Comparison of ENCODE assay signal across 10 cellular contexts in the genomic region with DNA sequence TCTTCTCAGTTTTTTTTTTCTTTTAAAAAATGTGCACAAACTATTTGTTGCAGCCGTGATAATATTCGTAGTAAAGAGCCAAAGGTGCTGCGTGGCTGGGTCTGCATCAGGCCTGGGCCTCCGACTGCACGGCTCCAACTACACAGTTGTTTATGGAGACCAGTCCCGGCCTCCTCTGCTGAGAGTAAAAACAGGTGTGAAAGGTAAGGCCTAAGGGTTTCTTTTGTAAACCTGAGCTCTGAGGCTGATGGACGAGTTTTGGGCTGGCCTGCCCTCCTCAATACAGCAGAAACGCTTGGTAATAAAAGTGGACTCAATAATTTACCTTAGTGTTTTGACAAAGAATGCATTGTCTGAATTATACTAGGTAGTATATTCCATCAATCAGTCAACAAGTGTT. TPM values are rescaled to one million over a fixed set of nuclear protein-coding genes. Genes with fewer than 3 reads are reported as not detected.
DNase-seq lines count a peak whose midpoint lies in the region; ATAC-seq, FAIRE-seq and TF ChIP-seq lines count a peak whose summit lies in the region.
"Had no signal": no experiment of that assay in that cellular context is flagged by ENCODE, and none has a peak within 500 bp of the region (broad histone marks: within the 10 kb centered on the region; RNA-seq: fewer than 3 reads in every experiment).

No MANE protein-coding gene starts in this region.

- ATAC-seq in A549 = no peak
- no peak for ATAC-seq in HG02623 (IDR thresholded peaks at IDR 0.05; ENCODE audit: unreplicated experiment)

- peaks cover 48% of the 10 kb centered on the region for H3K79me2 ChIP-seq in Loucy (ENCODE audit: insufficient read depth, low read length)

- WGBS in A549 (ENCODE audit: missing lambda C conversion rate) = 89% methylated on average over 8 of the region's 8 CpGs

- POLR2A ChIA-PET in A549 (lab: Yijun Ruan, JAX) = no interaction called here

- H3K36me3 ChIP-seq in Loucy (ENCODE audit: insufficient read depth, low read length) (no peaks in the 10 kb centered on the region), brain microvascular endothelial cell (replicated peaks) (peaks cover under 1% of the 10 kb centered on the region), muscle layer of colon (ENCODE audit: insufficient read depth, low read length) (no peaks in the 10 kb centered on the region)

- no peaks in the 10 kb centered on the region for H3K27me3 ChIP-seq in Loucy (ENCODE audit: insufficient read depth, low read length, poor library complexity, severe bottlenecking)
- H3K27me3 ChIP-seq in brain microvascular endothelial cell (replicated peaks) = no peaks in the 10 kb centered on the region
- no peaks in the 10 kb centered on the region for H3K27me3 ChIP-seq in muscle layer of colon (ENCODE audit: control insufficient read depth in 1 of 2, insufficient read depth in 2 of 2, low read length in 2 of 2)

- H3K27ac ChIP-seq in A549 (peak overlapping the region in 1 of 2 experiments; percentile 84; a peak in 2 of 6 replicates), brain microvascular endothelial cell (no peak overlapping the region), muscle layer of colon (ENCODE audit: low read depth, low read length) (peak overlapping the region; percentile 96)

- no peak for TF ChIP-seq RAD21 in A549 (conservative IDR thresholded peaks at IDR 0.05 in 1 of 2, IDR thresholded peaks at IDR 0.05 in 1 of 2)

- TF ChIP-seq CTCF in A549 (IDR thresholded peaks at IDR 0.05) (no peak), Loucy (conservative IDR thresholded peaks at IDR 0.05; ENCODE audit: low read length) (no peak), brain microvascular endothelial cell (IDR thresholded peaks at IDR 0.05; ENCODE audit: low read depth, low read length, missing control alignments) (no peak)

- H3F3A ChIP-seq in Loucy (ENCODE audit: low read depth) = peaks cover 13% of the 10 kb centered on the region

- FAIRE-seq in A549 (lab: Jason Lieb, UNC) = no peak

- peak overlapping the region; percentile 83 for H3K9ac ChIP-seq in Loucy (ENCODE audit: low read depth, low read length, poor library complexity, severe bottlenecking)
- peak overlapping the region; percentile 88 for H3K9ac ChIP-seq in muscle layer of colon (ENCODE audit: low read length)

- H3K9me3 ChIP-seq in A549 (no peaks in the 10 kb centered on the region), Loucy (ENCODE audit: insufficient read depth, low read depth, low read length) (no peaks in the 10 kb centered on the region), muscle layer of colon (ENCODE audit: low read length) (no peaks in the 10 kb centered on the region)

- peaks cover 5% of the 10 kb centered on the region for H4K20me1 ChIP-seq in Loucy (ENCODE audit: insufficient read depth, low read length, poor library complexity, severe bottlenecking)

- H3K4me2 ChIP-seq in A549 = peak overlapping the region; percentile 85
- H3K4me2 ChIP-seq in Loucy (ENCODE audit: low read depth, low read length, poor library complexity, severe bottlenecking) = peak overlapping the region; percentile 93

- no peak for TF ChIP-seq EP300 in A549 (IDR thresholded peaks at IDR 0.05)

- CTCF ChIA-PET in A549 (lab: Yijun Ruan, JAX) = interaction anchor here (0.6 to 5.0 kb wide), 4 partner anchors 14 to 117 kb away, joined by 3 to 27 read pairs (median 3); no protein-coding TSS in a partner anchor

- no peak for DNase-seq in A549 (ENCODE audit: low read depth in 1 of 2, low spot score in 1 of 2)
- no peak for DNase-seq in brain microvascular endothelial cell
- DNase-seq in NCI-H187 (lab: John Stamatoyannopoulos, UW) = no peak
- no peak for DNase-seq in SK-N-DZ (ENCODE audit: low spot score)
- DNase-seq in HPDE6-E6E7 (ENCODE audit: extremely low spot score) = no peak
- DNase-seq: activated naive CD4-positive, alpha-beta T cell treated with anti-CD3 and anti-CD28 coated beads, Interleukin-2, amount 50 U/mL, for 16 hours; kidney glomerular epithelial cell had no signal

- in situ Hi-C loops in brain microvascular endothelial cell (cut with HindIII; ENCODE audit: low pct_ligation_motif_present, low sequenced_read_pairs) = no loop called here

- H3K9me2 ChIP-seq in Loucy (replicated peaks; ENCODE audit: low read depth, low read length) = no peaks in the 10 kb centered on the region

- TF ChIP-seq POLR2A in A549 (IDR thresholded peaks at IDR 0.05; ENCODE audit: low read length) = no peak

- H2AFZ ChIP-seq in Loucy (ENCODE audit: low read length) = no peak overlapping the region

- H3K4me1 ChIP-seq in A549 (peaks cover 50% of the 10 kb centered on the region), Loucy (ENCODE audit: insufficient read depth, low read length, poor library complexity, severe bottlenecking) (peaks cover 52% of the 10 kb centered on the region), muscle layer of colon (ENCODE audit: insufficient read depth, low read length) (peaks cover 57% of the 10 kb centered on the region)

- no peak overlapping the region for H3K4me3 ChIP-seq in A549
- H3K4me3 ChIP-seq in Loucy (ENCODE audit: low read length, poor library complexity, severe bottlenecking) = peak overlapping the region; percentile 92
- H3K4me3 ChIP-seq in brain microvascular endothelial cell (ENCODE audit: low read depth, low read length) = peak overlapping the region; percentile 23
- peak overlapping the region in 1 of 2 donors; percentile 69 for H3K4me3 ChIP-seq in muscle layer of colon (ENCODE audit: low read depth in 1 of 2, low read length in 2 of 2)

TF ChIP-seq in A549, 52 proteins besides CTCF, POLR2A, EP300 and RAD21:
- no peak for TF ChIP-seq MAFK (IDR thresholded peaks at IDR 0.05; ENCODE audit: partially characterized antibody)
- TF ChIP-seq, protein P1, sequence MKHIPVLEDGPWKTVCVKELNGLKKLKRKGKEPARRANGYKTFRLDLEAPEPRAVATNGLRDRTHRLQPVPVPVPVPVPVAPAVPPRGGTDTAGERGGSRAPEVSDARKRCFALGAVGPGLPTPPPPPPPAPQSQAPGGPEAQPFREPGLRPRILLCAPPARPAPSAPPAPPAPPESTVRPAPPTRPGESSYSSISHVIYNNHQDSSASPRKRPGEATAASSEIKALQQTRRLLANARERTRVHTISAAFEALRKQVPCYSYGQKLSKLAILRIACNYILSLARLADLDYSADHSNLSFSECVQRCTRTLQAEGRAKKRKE (CRISPR knock-in tag; IDR thresholded peaks at IDR 0.05; ENCODE audit: low read depth) = no peak
- TF ChIP-seq ZFP36 (IDR thresholded peaks at IDR 0.05; ENCODE audit: borderline replicate concordance, partially characterized antibody) = no peak
- TF ChIP-seq NR3C1 (IDR thresholded peaks at IDR 0.05) = no peak
- no peak for TF ChIP-seq TFCP2L1 (CRISPR knock-in tag; IDR thresholded peaks at IDR 0.05)
- TF ChIP-seq EHF (CRISPR knock-in tag; IDR thresholded peaks at IDR 0.05) = no peak
- TF ChIP-seq MYC (IDR thresholded peaks at IDR 0.05; ENCODE audit: borderline replicate concordance, low read length) = no peak
- TF ChIP-seq, protein P2, sequence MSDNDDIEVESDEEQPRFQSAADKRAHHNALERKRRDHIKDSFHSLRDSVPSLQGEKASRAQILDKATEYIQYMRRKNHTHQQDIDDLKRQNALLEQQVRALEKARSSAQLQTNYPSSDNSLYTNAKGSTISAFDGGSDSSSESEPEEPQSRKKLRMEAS (IDR thresholded peaks at IDR 0.05) = no peak
- TF ChIP-seq ZNF302 (CRISPR knock-in tag; IDR thresholded peaks at IDR 0.05) = no peak
- TF ChIP-seq, protein P3, sequence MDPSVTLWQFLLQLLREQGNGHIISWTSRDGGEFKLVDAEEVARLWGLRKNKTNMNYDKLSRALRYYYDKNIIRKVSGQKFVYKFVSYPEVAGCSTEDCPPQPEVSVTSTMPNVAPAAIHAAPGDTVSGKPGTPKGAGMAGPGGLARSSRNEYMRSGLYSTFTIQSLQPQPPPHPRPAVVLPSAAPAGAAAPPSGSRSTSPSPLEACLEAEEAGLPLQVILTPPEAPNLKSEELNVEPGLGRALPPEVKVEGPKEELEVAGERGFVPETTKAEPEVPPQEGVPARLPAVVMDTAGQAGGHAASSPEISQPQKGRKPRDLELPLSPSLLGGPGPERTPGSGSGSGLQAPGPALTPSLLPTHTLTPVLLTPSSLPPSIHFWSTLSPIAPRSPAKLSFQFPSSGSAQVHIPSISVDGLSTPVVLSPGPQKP (IDR thresholded peaks at IDR 0.05; ENCODE audit: low read depth, low read length) = no peak
- no peak for TF ChIP-seq POLR2AphosphoS2 (conservative IDR thresholded peaks at IDR 0.05; ENCODE audit: low read length)
- TF ChIP-seq RARB (CRISPR knock-in tag; IDR thresholded peaks at IDR 0.05) = no peak
- TF ChIP-seq NFE2L2 (conservative IDR thresholded peaks at IDR 0.05; ENCODE audit: low read length) = no peak
- TF ChIP-seq KDM1A (IDR thresholded peaks at IDR 0.05; ENCODE audit: low read depth) = no peak
- TF ChIP-seq, protein P4, sequence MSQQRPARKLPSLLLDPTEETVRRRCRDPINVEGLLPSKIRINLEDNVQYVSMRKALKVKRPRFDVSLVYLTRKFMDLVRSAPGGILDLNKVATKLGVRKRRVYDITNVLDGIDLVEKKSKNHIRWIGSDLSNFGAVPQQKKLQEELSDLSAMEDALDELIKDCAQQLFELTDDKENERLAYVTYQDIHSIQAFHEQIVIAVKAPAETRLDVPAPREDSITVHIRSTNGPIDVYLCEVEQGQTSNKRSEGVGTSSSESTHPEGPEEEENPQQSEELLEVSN (IDR thresholded peaks at IDR 0.05; ENCODE audit: borderline replicate concordance, low read depth) = no peak
- TF ChIP-seq, protein P5, sequence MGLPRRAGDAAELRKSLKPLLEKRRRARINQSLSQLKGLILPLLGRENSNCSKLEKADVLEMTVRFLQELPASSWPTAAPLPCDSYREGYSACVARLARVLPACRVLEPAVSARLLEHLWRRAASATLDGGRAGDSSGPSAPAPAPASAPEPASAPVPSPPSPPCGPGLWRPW (IDR thresholded peaks at IDR 0.05) = no peak
- no peak for TF ChIP-seq ESRRA (IDR thresholded peaks at IDR 0.05; ENCODE audit: borderline replicate concordance, low read length)
- TF ChIP-seq FOXS1 (CRISPR knock-in tag; IDR thresholded peaks at IDR 0.05) = no peak
- no peak for TF ChIP-seq KDM5A (IDR thresholded peaks at IDR 0.05)

RNA-seq across cellular contexts. Expression of a gene that starts 3.9 kb away (rescaled TPM):
- polyA plus RNA-seq in A549 (2011; rRNA removed) = 20.6 and 25.9 TPM in 2 replicates
- 4.6 and 6.1 TPM in 2 replicates for polyA plus RNA-seq in A549 (2012; cell fraction: cytosol; rRNA removed)
- polyA plus RNA-seq in A549 (2012; cell fraction: nucleus; rRNA removed) = 6.1 and 8.6 TPM in 2 replicates
- polyA plus RNA-seq in A549 (2017; fragmentation: RNase III; extraction: RNeasy Plus Mini Kit Qiagen cat#74134 plus additional on column Dnase treatment) = 15.4 to 21.3 TPM (median 18.7 TPM) in 3 replicates
- polyA minus RNA-seq in A549 (2011; rRNA and poly(A)+ RNA removed) = 37.8 and 44.0 TPM in 2 replicates
- polyA plus RNA-seq in SK-N-DZ (2014; cell fraction: cytosol; rRNA removed) = 18.6 and 21.7 TPM in 2 replicates
- polyA plus RNA-seq in SK-N-DZ (2014; cell fraction: nucleus; rRNA removed) = 28.6 and 35.0 TPM in 2 replicates
